ENCODE assay signal across 13 cellular contexts in genomic region chr11:12117200-12117995, GRCh38. TPM values are rescaled to one million over a fixed set of nuclear protein-coding genes. Genes with fewer than 3 reads are reported as not detected.
A peak's percentile ranks its signal among the peaks of the same experiment; 100 is the strongest.
DNase-seq lines count a peak whose midpoint lies in the region; ATAC-seq, FAIRE-seq and TF ChIP-seq lines count a peak whose summit lies in the region.
"Had no signal": no experiment of that assay in that cellular context is flagged by ENCODE, and none has a peak within 500 bp of the region (broad histone marks: within the 10 kb centered on the region; RNA-seq: fewer than 3 reads in every experiment).

No MANE protein-coding gene starts in this region.

- 35% methylated on average over 5 of the region's 5 CpGs for WGBS in K562 (ENCODE audit: insufficient coverage, low coverage, missing lambda C conversion rate)

- TF ChIP-seq CTCF in K562 (IDR thresholded peaks at IDR 0.05 in 2 of 3, conservative IDR thresholded peaks at IDR 0.05 in 1 of 3; ENCODE audit: insufficient read depth in 2 of 3, low read depth in 1 of 3, low read length in 3 of 3) (no peak), cardiac muscle cell (IDR thresholded peaks at IDR 0.05; ENCODE audit: low read depth, low read length) (no peak)

- H3K79me2 ChIP-seq in K562 (ENCODE audit: control insufficient read depth, insufficient read depth, low read length) = peaks cover 62% of the 10 kb centered on the region

- peak overlapping the region; percentile 18 to 73 for H3K9ac ChIP-seq in K562 (ENCODE audit: insufficient read depth in 1 of 2, low read depth in 2 of 2, low read length in 2 of 2)

- no peaks in the 10 kb centered on the region for H4K20me1 ChIP-seq in K562 (replicated peaks; ENCODE audit: control insufficient read depth, insufficient read depth, low read length)

- DNase-seq in OCI-M1 (lab: John Stamatoyannopoulos, UW) (peak; percentile 37), K562 (ENCODE audit: extremely low read depth in 1 of 4, low spot score in 3 of 4) (no peak), cardiac muscle cell (ENCODE audit: low read depth in 1 of 2, low spot score in 1 of 2) (peak in 1 of 2 donors; percentile 44), AG08395 (ENCODE audit: low spot score) (no peak), ureter (ENCODE audit: low spot score) (no peak), T1000 (lab: John Stamatoyannopoulos, UW) (no peak)
- DNase-seq: CD8-positive, alpha-beta T cell; mucosa of descending colon; NCI-H526; psoas muscle had no signal

- peaks cover 72 to 81% of the 10 kb centered on the region in 2 experiments for H3K4me1 ChIP-seq in K562 (replicated peaks in 1 of 2; ENCODE audit: control insufficient read depth in 2 of 2, insufficient read depth in 2 of 2, low read length in 2 of 2)
- H3K4me1 ChIP-seq in cardiac muscle cell (ENCODE audit: low read depth) = peaks cover 67% of the 10 kb centered on the region

- H3K27ac ChIP-seq in K562 (ENCODE audit: extremely low read depth, low read depth, low read length) (peak overlapping the region; percentile 52), cardiac muscle cell (peak overlapping the region; percentile 83)
- H3K27ac ChIP-seq: psoas muscle had no signal

- no peak overlapping the region for H2AFZ ChIP-seq in K562 (ENCODE audit: low read depth, low read length)

- no peak for TF ChIP-seq RAD21 in K562 (CRISPR knock-in tag; conservative IDR thresholded peaks at IDR 0.05 in 1 of 2, IDR thresholded peaks at IDR 0.05 in 1 of 2)

- H3K4me3 ChIP-seq in K562 = no peak overlapping the region
- no peak overlapping the region for H3K4me3 ChIP-seq in cardiac muscle cell
- H3K4me3 ChIP-seq: mucosa of descending colon, psoas muscle had no signal

- TF ChIP-seq EP300 in K562 (IDR thresholded peaks at IDR 0.05; ENCODE audit: low read length) = no peak

- no peak for FAIRE-seq in K562 (lab: Jason Lieb, UNC)

- TF ChIP-seq POLR2A in K562 (conservative IDR thresholded peaks at IDR 0.05) = no peak

- peaks cover 3% of the 10 kb centered on the region for H3K9me1 ChIP-seq in K562 (ENCODE audit: control insufficient read depth, insufficient read depth, low read length)

- no TSS peak for BruUV-seq in K562 (replicated peaks; lab: Mats Ljungman, UMichigan)

- no peaks in the 10 kb centered on the region for H3K9me3 ChIP-seq in K562 (replicated peaks; ENCODE audit: control insufficient read depth, insufficient read depth, low read depth, low read length)
- H3K9me3 ChIP-seq in cardiac muscle cell (ENCODE audit: low read depth) = no peaks in the 10 kb centered on the region
- H3K9me3 ChIP-seq: mucosa of descending colon, psoas muscle had no signal

- peaks cover 5% of the 10 kb centered on the region for H3K36me3 Mint-ChIP-seq in stimulated activated naive CD8-positive, alpha-beta T cell treated with anti-CD3 and anti-CD28 coated beads, Interleukin-15, Interleukin-2, amounts not matched to agents 100 ng/mL and 50 ng/mL, for 24 hours (ENCODE audit: low read depth)
- H3K36me3 Mint-ChIP-seq: CD8-positive, alpha-beta T cell had no signal

- H3K9me3 Mint-ChIP-seq in stimulated activated naive CD8-positive, alpha-beta T cell treated with anti-CD3 and anti-CD28 coated beads, Interleukin-15, Interleukin-2, amounts not matched to agents 100 ng/mL and 50 ng/mL, for 24 hours = no peaks in the 10 kb centered on the region
- H3K9me3 Mint-ChIP-seq: CD8-positive, alpha-beta T cell; IgD-negative memory B cell had no signal

- H3K4me3 Mint-ChIP-seq in stimulated activated naive CD8-positive, alpha-beta T cell treated with anti-CD3 and anti-CD28 coated beads, Interleukin-15, Interleukin-2, amounts not matched to agents 100 ng/mL and 50 ng/mL, for 24 hours = no peak overlapping the region
- H3K4me3 Mint-ChIP-seq: CD8-positive, alpha-beta T cell; IgD-negative memory B cell had no signal

- H3K4me2 ChIP-seq in K562 (ENCODE audit: insufficient read depth, low read length) = peak overlapping the region; percentile 68

- intact Hi-C loops in K562 (cut with micrococcal nuclease) = loop anchor here (5.0 kb wide), 1 partner anchor 35 kb away; no protein-coding TSS in a partner anchor

- H3K36me3 ChIP-seq in K562 (ENCODE audit: control insufficient read depth, insufficient read depth, low read length) (peaks cover 17% of the 10 kb centered on the region), cardiac muscle cell (no peaks in the 10 kb centered on the region)

- in situ Hi-C loops in K562 (cut with MboI) = no loop called here

- no peaks in the 10 kb centered on the region for H3K27me3 Mint-ChIP-seq in stimulated activated naive CD8-positive, alpha-beta T cell treated with anti-CD3 and anti-CD28 coated beads, Interleukin-15, Interleukin-2, amounts not matched to agents 100 ng/mL and 50 ng/mL, for 24 hours

- H3K4me1 Mint-ChIP-seq in stimulated activated naive CD8-positive, alpha-beta T cell treated with anti-CD3 and anti-CD28 coated beads, Interleukin-15, Interleukin-2, amounts not matched to agents 100 ng/mL and 50 ng/mL, for 24 hours (ENCODE audit: low read depth) = peaks cover 26% of the 10 kb centered on the region

- H3K27me3 ChIP-seq in K562 (ENCODE audit: control insufficient read depth in 2 of 2, insufficient read depth in 2 of 2, low read length in 2 of 2) = no peaks in the 10 kb centered on the region
- H3K27me3 ChIP-seq in cardiac muscle cell = no peaks in the 10 kb centered on the region

- CTCF ChIA-PET in K562 (lab: Yijun Ruan, JAX; ENCODE audit: low intra/inter-chr PET ratio) = no interaction called here

- H3K27ac Mint-ChIP-seq in stimulated activated naive CD8-positive, alpha-beta T cell treated with anti-CD3 and anti-CD28 coated beads, Interleukin-15, Interleukin-2, amounts not matched to agents 100 ng/mL and 50 ng/mL, for 24 hours = peak overlapping the region; percentile 14
- H3K27ac Mint-ChIP-seq: CD8-positive, alpha-beta T cell; IgD-negative memory B cell had no signal

- ATAC-seq in K562 (peak; percentile 4; the same call in 2 of the 3 replicates), GM18502 (IDR thresholded peaks at IDR 0.05; ENCODE audit: poor library complexity, unreplicated experiment) (no peak)
- ATAC-seq: CD8-positive, alpha-beta T cell; mucosa of descending colon; psoas muscle had no signal

- POLR2A ChIA-PET in K562 (lab: Yijun Ruan, JAX) = interaction anchor here (0.6 to 2.5 kb wide), 5 partner anchors 8 to 55 kb away, joined by 3 to 20 read pairs (median 4); no protein-coding TSS in a partner anchor

TF ChIP-seq in K562, 482 proteins besides CTCF, POLR2A, EP300 and RAD21:
- TF ChIP-seq POLR2B (IDR thresholded peaks at IDR 0.05; ENCODE audit: low read depth, partially characterized antibody) = no peak
- TF ChIP-seq CXXC5 (CRISPR knock-in tag; IDR thresholded peaks at IDR 0.05) = 0 out of 2 replicates have a peak, but pooled peaks have one; percentile 13
- no peak for TF ChIP-seq ZNF384 (IDR thresholded peaks at IDR 0.05; ENCODE audit: low read depth, low read length)
- no peak for TF ChIP-seq PREB (CRISPR knock-in tag; IDR thresholded peaks at IDR 0.05)
- peak; percentile 23; the same call in 1 of the 2 replicates for TF ChIP-seq CTBP1 (IDR thresholded peaks at IDR 0.05; ENCODE audit: borderline replicate concordance)
- TF ChIP-seq ATF7 (IDR thresholded peaks at IDR 0.05) = no peak
- TF ChIP-seq ZNF197 (CRISPR knock-in tag; IDR thresholded peaks at IDR 0.05; ENCODE audit: low read depth) = 0 out of 2 replicates have a peak, but pooled peaks have one; percentile 38
- TF ChIP-seq TOE1 (IDR thresholded peaks at IDR 0.05; ENCODE audit: borderline replicate concordance) = no peak
- no peak for TF ChIP-seq TOE1 (CRISPR knock-in tag; IDR thresholded peaks at IDR 0.05; ENCODE audit: borderline replicate concordance, low read depth)
- 0 out of 4 replicates have a peak, but pooled peaks of 1 of the 2 experiments have one; percentile 20 for TF ChIP-seq FOXA3 (CRISPR knock-in tag; conservative IDR thresholded peaks at IDR 0.05 in 1 of 2, IDR thresholded peaks at IDR 0.05 in 1 of 2)
TF ChIP-seq in K562: peak in this region for 4.

RNA-seq across cellular contexts. Expression of gene MICAL2, which starts 7.0 kb away (rescaled TPM):
- 173 and 222 TPM in 2 replicates for total RNA-seq in K562 (2011; cell fraction: chromatin; rRNA removed; ENCODE audit: low replicate concordance)
- total RNA-seq in K562 (2011; cell fraction: nucleolus; rRNA removed) = 77.0 and 99.7 TPM in 2 replicates
- 107 and 133 TPM in 2 replicates for total RNA-seq in K562 (2011; cell fraction: nucleoplasm; rRNA removed)
- total RNA-seq in K562 (2014; rRNA removed) = 33.6 and 42.7 TPM in 2 replicates
- 35.0 and 36.8 TPM in 2 replicates for total RNA-seq in K562 (2014; rRNA removed; fragmentation: Illumina TruSeq; extraction: Trizol)
- total RNA-seq in K562 (2015; rRNA removed; fragmentation: Illumina TruSeq; extraction: Trizol) = 22.9 and 23.7 TPM in 2 replicates
- total RNA-seq in K562 (2021) = 63.5 and 64.2 TPM in 2 replicates
- 38.1 and 47.3 TPM in 2 replicates for polyA plus RNA-seq in K562 (2011; rRNA removed)
- 28.3 and 36.5 TPM in 2 replicates for polyA plus RNA-seq in K562 (2011; cell fraction: cytosol; rRNA removed)
- 46.0 and 76.1 TPM in 2 replicates for polyA plus RNA-seq in K562 (2011; cell fraction: nucleus; rRNA removed)
- polyA plus RNA-seq in K562 (2012) = 31.7 and 42.8 TPM in 2 replicates
- polyA plus RNA-seq in K562 (2014; fragmentation: Illumina TruSeq; extraction: Trizol) = 40.3 and 43.0 TPM in 2 replicates
- polyA plus RNA-seq in K562 (2014; fragmentation: Nextera tagmentation; extraction: Ambion mirVana) = 1 to 10 TPM; 4.7 to 5.9 TPM
- polyA plus RNA-seq in K562 (2014; rRNA removed) = 23.3 and 24.0 TPM in 2 replicates
- polyA minus RNA-seq in K562 (2011; rRNA and poly(A)+ RNA removed) = 82.4 and 92.6 TPM in 2 replicates
- 47.4 and 54.4 TPM in 2 replicates for polyA minus RNA-seq in K562 (2011; cell fraction: cytosol; rRNA and poly(A)+ RNA removed)
- 66.9 and 104 TPM in 2 replicates for polyA minus RNA-seq in K562 (2011; cell fraction: nucleus; rRNA and poly(A)+ RNA removed)
- total RNA-seq in cardiac muscle cell = 123 and 178 TPM in 2 replicates
- polyA plus RNA-seq in cardiac muscle cell = 153 and 191 TPM in 2 replicates
- 215 TPM for total RNA-seq in ureter
